1 cellular context compared by ENCODE assay signal in the genomic region with DNA sequence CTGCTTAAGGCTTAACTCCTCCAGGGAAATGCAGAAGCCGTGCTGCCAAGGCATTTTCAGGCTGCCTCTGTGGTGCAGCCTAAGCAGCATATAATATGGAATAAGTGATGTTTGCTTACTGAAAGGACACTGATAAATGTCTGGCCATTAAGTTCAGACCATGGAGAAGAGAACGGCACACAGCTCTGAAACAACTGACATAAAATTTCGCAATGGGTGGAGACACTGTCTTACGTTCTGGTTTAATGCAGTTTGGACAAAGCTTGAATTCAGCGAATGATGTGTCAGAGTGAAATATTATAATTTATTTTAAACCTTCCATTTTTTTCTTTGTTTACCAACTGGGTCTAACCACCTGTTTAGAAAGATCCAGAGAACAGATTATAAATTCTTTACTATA.
TF ChIP-seq lines count a peak whose summit lies in the region.

No MANE protein-coding gene starts in this region.

TF ChIP-seq in K562, 482 proteins besides CTCF, POLR2A, EP300 and RAD21:
- TF ChIP-seq CEBPG (CRISPR knock-in tag; IDR thresholded peaks at IDR 0.05), result no peak
- TF ChIP-seq CEBPG (tag; conservative IDR thresholded peaks at IDR 0.05 in 1 of 2, IDR thresholded peaks at IDR 0.05 in 1 of 2), result 0 out of 4 replicates have a peak, but pooled peaks of 1 of the 2 experiments have one; percentile 19
- no peak for TF ChIP-seq POLR2AphosphoS5 (IDR thresholded peaks at IDR 0.05; ENCODE audit: control insufficient read depth, insufficient read depth, low read depth, low read length)
- TF ChIP-seq, protein P1, sequence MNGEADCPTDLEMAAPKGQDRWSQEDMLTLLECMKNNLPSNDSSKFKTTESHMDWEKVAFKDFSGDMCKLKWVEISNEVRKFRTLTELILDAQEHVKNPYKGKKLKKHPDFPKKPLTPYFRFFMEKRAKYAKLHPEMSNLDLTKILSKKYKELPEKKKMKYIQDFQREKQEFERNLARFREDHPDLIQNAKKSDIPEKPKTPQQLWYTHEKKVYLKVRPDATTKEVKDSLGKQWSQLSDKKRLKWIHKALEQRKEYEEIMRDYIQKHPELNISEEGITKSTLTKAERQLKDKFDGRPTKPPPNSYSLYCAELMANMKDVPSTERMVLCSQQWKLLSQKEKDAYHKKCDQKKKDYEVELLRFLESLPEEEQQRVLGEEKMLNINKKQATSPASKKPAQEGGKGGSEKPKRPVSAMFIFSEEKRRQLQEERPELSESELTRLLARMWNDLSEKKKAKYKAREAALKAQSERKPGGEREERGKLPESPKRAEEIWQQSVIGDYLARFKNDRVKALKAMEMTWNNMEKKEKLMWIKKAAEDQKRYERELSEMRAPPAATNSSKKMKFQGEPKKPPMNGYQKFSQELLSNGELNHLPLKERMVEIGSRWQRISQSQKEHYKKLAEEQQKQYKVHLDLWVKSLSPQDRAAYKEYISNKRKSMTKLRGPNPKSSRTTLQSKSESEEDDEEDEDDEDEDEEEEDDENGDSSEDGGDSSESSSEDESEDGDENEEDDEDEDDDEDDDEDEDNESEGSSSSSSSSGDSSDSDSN (IDR thresholded peaks at IDR 0.05; ENCODE audit: borderline replicate concordance in 1 of 2, low read depth in 2 of 2, low read length in 2 of 2), result no peak
- TF ChIP-seq, protein P2, sequence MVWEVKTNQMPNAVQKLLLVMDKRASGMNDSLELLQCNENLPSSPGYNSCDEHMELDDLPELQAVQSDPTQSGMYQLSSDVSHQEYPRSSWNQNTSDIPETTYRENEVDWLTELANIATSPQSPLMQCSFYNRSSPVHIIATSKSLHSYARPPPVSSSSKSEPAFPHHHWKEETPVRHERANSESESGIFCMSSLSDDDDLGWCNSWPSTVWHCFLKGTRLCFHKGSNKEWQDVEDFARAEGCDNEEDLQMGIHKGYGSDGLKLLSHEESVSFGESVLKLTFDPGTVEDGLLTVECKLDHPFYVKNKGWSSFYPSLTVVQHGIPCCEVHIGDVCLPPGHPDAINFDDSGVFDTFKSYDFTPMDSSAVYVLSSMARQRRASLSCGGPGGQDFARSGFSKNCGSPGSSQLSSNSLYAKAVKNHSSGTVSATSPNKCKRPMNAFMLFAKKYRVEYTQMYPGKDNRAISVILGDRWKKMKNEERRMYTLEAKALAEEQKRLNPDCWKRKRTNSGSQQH (CRISPR knock-in tag; IDR thresholded peaks at IDR 0.05), result no peak
- TF ChIP-seq, protein P3, sequence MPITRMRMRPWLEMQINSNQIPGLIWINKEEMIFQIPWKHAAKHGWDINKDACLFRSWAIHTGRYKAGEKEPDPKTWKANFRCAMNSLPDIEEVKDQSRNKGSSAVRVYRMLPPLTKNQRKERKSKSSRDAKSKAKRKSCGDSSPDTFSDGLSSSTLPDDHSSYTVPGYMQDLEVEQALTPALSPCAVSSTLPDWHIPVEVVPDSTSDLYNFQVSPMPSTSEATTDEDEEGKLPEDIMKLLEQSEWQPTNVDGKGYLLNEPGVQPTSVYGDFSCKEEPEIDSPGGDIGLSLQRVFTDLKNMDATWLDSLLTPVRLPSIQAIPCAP (CRISPR knock-in tag; IDR thresholded peaks at IDR 0.05; ENCODE audit: borderline replicate concordance), result no peak
- no peak for TF ChIP-seq CBX2 (IDR thresholded peaks at IDR 0.05; ENCODE audit: insufficient read depth, low read length, poor library complexity, severe bottlenecking)
- TF ChIP-seq JUND (IDR thresholded peaks at IDR 0.05; ENCODE audit: borderline replicate concordance, low read depth, low read length), result no peak
- TF ChIP-seq JUND (tag; IDR thresholded peaks at IDR 0.05; ENCODE audit: borderline replicate concordance, low read depth, low read length), result no peak
- TF ChIP-seq, protein P4, sequence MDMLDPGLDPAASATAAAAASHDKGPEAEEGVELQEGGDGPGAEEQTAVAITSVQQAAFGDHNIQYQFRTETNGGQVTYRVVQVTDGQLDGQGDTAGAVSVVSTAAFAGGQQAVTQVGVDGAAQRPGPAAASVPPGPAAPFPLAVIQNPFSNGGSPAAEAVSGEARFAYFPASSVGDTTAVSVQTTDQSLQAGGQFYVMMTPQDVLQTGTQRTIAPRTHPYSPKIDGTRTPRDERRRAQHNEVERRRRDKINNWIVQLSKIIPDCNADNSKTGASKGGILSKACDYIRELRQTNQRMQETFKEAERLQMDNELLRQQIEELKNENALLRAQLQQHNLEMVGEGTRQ (CRISPR knock-in tag; IDR thresholded peaks at IDR 0.05), result no peak
- TF ChIP-seq CEBPB (tag; IDR thresholded peaks at IDR 0.05), result 0 out of 2 replicates have a peak, but pooled peaks have one; percentile 28
- TF ChIP-seq BRCA1 (IDR thresholded peaks at IDR 0.05), result no peak
- no peak for TF ChIP-seq BRCA1 (CRISPR knock-in tag; IDR thresholded peaks at IDR 0.05)
- no peak for TF ChIP-seq ZNF717 (CRISPR knock-in tag; IDR thresholded peaks at IDR 0.05)
